14 cellular contexts compared by ENCODE assay signal in the genomic region with DNA sequence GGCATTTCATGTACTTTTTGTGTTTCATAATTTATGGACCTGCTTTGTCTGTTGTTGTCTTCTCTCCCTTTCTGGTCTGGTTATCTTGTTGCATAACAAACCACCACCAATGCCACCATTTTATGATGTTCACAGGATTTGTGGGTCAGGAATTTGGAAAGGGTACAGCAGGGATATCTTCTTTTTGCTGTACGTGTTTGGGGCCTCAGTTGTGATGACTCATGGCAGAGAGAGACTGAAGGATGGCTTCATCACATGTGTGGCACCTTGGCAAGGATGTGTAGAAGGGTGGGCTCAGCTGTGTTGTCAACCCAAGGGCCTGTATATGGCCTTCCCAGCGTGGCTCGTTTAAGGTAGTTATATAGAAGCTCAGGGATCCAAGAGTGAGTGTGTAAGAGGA. TPM values are rescaled to one million over a fixed set of nuclear protein-coding genes. Genes with fewer than 3 reads are reported as not detected.
DNase-seq lines count a peak whose midpoint lies in the region; ATAC-seq and TF ChIP-seq lines count a peak whose summit lies in the region.
"Had no signal": no experiment of that assay in that cellular context is flagged by ENCODE, and none has a peak within 500 bp of the region (broad histone marks: within the 10 kb centered on the region; RNA-seq: fewer than 3 reads in every experiment).

No MANE protein-coding gene starts in this region.

- H2BK15ac ChIP-seq in mesenchymal stem cell (ENCODE audit: low read depth, poor library complexity, severe bottlenecking) = no peak overlapping the region

- H3K4me1 ChIP-seq in OCI-LY1 (ENCODE audit: insufficient read depth, low read length, severe bottlenecking) (peaks cover 56% of the 10 kb centered on the region), skeletal muscle tissue (ENCODE audit: control insufficient read depth in 3 of 3, insufficient read depth in 3 of 3, low read length in 3 of 3) (peaks cover 6 to 20% (median 9%) of the 10 kb centered on the region in 3 donors), mesenchymal stem cell (ENCODE audit: control insufficient read depth, insufficient read depth, low read depth, low read length) (no peaks in the 10 kb centered on the region)
- H3K4me1 ChIP-seq: BE2C had no signal

- no peaks in the 10 kb centered on the region for H3K36me3 Mint-ChIP-seq in activated naive CD4-positive, alpha-beta T cell treated with anti-CD3 and anti-CD28 coated beads for 36 hours (ENCODE audit: low read depth)

- no peak overlapping the region for H3K14ac ChIP-seq in mesenchymal stem cell (ENCODE audit: low read length in 2 of 2)

- intact Hi-C loops in activated naive CD4-positive, alpha-beta T cell treated with anti-CD3 and anti-CD28 coated beads for 36 hours (cut with micrococcal nuclease) = no loop called here

- H3K27ac ChIP-seq in OCI-LY1 (ENCODE audit: low read depth, low read length, poor library complexity, severe bottlenecking) = peak overlapping the region; percentile 66
- H3K27ac ChIP-seq in skeletal muscle tissue (ENCODE audit: low read depth, low read length) = peak overlapping the region; percentile 33
- H3K27ac ChIP-seq in mesenchymal stem cell (ENCODE audit: low read length, poor library complexity, severe bottlenecking) = no peak overlapping the region

- no peaks in the 10 kb centered on the region for H3K79me1 ChIP-seq in mesenchymal stem cell (replicated peaks; ENCODE audit: low read length, poor library complexity, severe bottlenecking)

- H2AFZ ChIP-seq in OCI-LY1 (ENCODE audit: low read length) = no peak overlapping the region
- H2AFZ ChIP-seq in mesenchymal stem cell (ENCODE audit: low read depth, low read length) = no peak overlapping the region

- H2BK120ac ChIP-seq in mesenchymal stem cell (ENCODE audit: low read depth, low read length) = no peak overlapping the region

- no peak overlapping the region for H3K9ac ChIP-seq in OCI-LY1 (ENCODE audit: low read length)
- no peak overlapping the region for H3K9ac ChIP-seq in skeletal muscle tissue (ENCODE audit: low read depth in 1 of 3, low read length in 3 of 3)
- H3K9ac ChIP-seq in mesenchymal stem cell (ENCODE audit: low read length) = no peak overlapping the region

- H3K27me3 ChIP-seq in OCI-LY1 (ENCODE audit: insufficient read depth, low read length) (no peaks in the 10 kb centered on the region), skeletal muscle tissue (ENCODE audit: control insufficient read depth in 3 of 3, insufficient read depth in 3 of 3, low read length in 3 of 3) (no peaks in the 10 kb centered on the region), mesenchymal stem cell (ENCODE audit: control insufficient read depth in 1 of 2, insufficient read depth in 1 of 2, low read length in 2 of 2) (no peaks in the 10 kb centered on the region)
- H3K27me3 ChIP-seq: BE2C had no signal

- no peak overlapping the region for H3K18ac ChIP-seq in mesenchymal stem cell (ENCODE audit: low read depth in 1 of 2, low read length in 2 of 2)

- no peak overlapping the region for H4K91ac ChIP-seq in mesenchymal stem cell (ENCODE audit: low read length)

- CTCF ChIA-PET in activated naive CD4-positive, alpha-beta T cell treated with anti-CD3 and anti-CD28 coated beads for 36 hours (lab: Charles Lee) = no interaction called here

- H3K36me3 ChIP-seq in OCI-LY1 (ENCODE audit: insufficient read depth, low read length) = no peaks in the 10 kb centered on the region; the same call in 1 of the 2 replicates
- no peaks in the 10 kb centered on the region for H3K36me3 ChIP-seq in skeletal muscle tissue (ENCODE audit: control insufficient read depth in 3 of 3, insufficient read depth in 3 of 3, low read length in 3 of 3)
- H3K36me3 ChIP-seq in mesenchymal stem cell (ENCODE audit: control insufficient read depth in 1 of 2, insufficient read depth in 2 of 2, low read depth in 1 of 2, low read length in 2 of 2) = no peaks in the 10 kb centered on the region
- H3K36me3 ChIP-seq: BE2C had no signal

- H3K4me2 ChIP-seq in OCI-LY1 (ENCODE audit: low read length) = no peak overlapping the region
- no peak overlapping the region for H3K4me2 ChIP-seq in mesenchymal stem cell (ENCODE audit: low read length, poor library complexity, severe bottlenecking)

- H3K4me3 ChIP-seq in OCI-LY1 (ENCODE audit: low read depth, low read length, poor library complexity, severe bottlenecking) = no peak overlapping the region
- peak overlapping the region in 1 of 3 donors; percentile 8 for H3K4me3 ChIP-seq in skeletal muscle tissue (ENCODE audit: low read length in 3 of 3)
- H3K4me3 ChIP-seq in mesenchymal stem cell (ENCODE audit: insufficient read depth in 1 of 2, low read depth in 1 of 2, low read length in 2 of 2) = no peak overlapping the region

- peaks cover 47% of the 10 kb centered on the region for H3K4me1 Mint-ChIP-seq in activated naive CD4-positive, alpha-beta T cell treated with anti-CD3 and anti-CD28 coated beads for 36 hours (ENCODE audit: low read depth)

- H3K4ac ChIP-seq in mesenchymal stem cell (ENCODE audit: low read depth in 1 of 2, low read length in 2 of 2) = no peak overlapping the region

- H3K27me3 Mint-ChIP-seq in activated naive CD4-positive, alpha-beta T cell treated with anti-CD3 and anti-CD28 coated beads for 36 hours (ENCODE audit: low read depth) = no peaks in the 10 kb centered on the region

- H3F3A ChIP-seq in OCI-LY1 (ENCODE audit: insufficient read depth, low read length) = no peaks in the 10 kb centered on the region

- no peak overlapping the region for H2AK5ac ChIP-seq in mesenchymal stem cell (ENCODE audit: low read length, severe bottlenecking)

- H4K20me1 ChIP-seq in OCI-LY1 (ENCODE audit: insufficient read depth, low read length) = no peaks in the 10 kb centered on the region

- H2BK5ac ChIP-seq in mesenchymal stem cell (ENCODE audit: low read depth, low read length, poor library complexity, severe bottlenecking) = no peak overlapping the region

- H3K79me2 ChIP-seq in OCI-LY1 (ENCODE audit: insufficient read depth, low read length) = peaks cover 80% of the 10 kb centered on the region

- H3K9me3 ChIP-seq in OCI-LY1 (ENCODE audit: low read length) (no peaks in the 10 kb centered on the region), skeletal muscle tissue (ENCODE audit: control insufficient read depth in 3 of 3, low read length in 3 of 3) (no peaks in the 10 kb centered on the region), mesenchymal stem cell (ENCODE audit: control insufficient read depth, low read length) (no peaks in the 10 kb centered on the region)
- H3K9me3 ChIP-seq: BE2C had no signal

- no peak overlapping the region for H3K23ac ChIP-seq in mesenchymal stem cell (ENCODE audit: low read length in 2 of 2)

- WGBS in mesenchymal stem cell = 73% methylated on average over 3 of the region's 3 CpGs

- H3K9me3 Mint-ChIP-seq in activated naive CD4-positive, alpha-beta T cell treated with anti-CD3 and anti-CD28 coated beads for 36 hours = peaks cover 1% of the 10 kb centered on the region

- peak overlapping the region; percentile 47 for H3K27ac Mint-ChIP-seq in activated naive CD4-positive, alpha-beta T cell treated with anti-CD3 and anti-CD28 coated beads for 36 hours

- no peak overlapping the region for H4K8ac ChIP-seq in mesenchymal stem cell (ENCODE audit: low read length)

- H2BK12ac ChIP-seq in mesenchymal stem cell (ENCODE audit: low read length in 2 of 2) = no peak overlapping the region

- no peak for DNase-seq in activated naive CD4-positive, alpha-beta T cell treated with anti-CD3 and anti-CD28 coated beads for 36 hours
- no peak for DNase-seq in activated naive CD4-positive, alpha-beta T cell treated with anti-CD3 and anti-CD28 coated beads, Interleukin-2, amount 50 U/mL, for 16 hours
- DNase-seq in epidermal melanocyte (ENCODE audit: insufficient read length, low spot score) (peak; percentile 22), mesenchymal stem cell (no peak)
- DNase-seq: activated CD4-positive, alpha-beta T cell treated with anti-CD3 and anti-CD28 coated beads, Interleukin-2, amount 50 U/mL, for 4 hours; aorta; BE2C; GF-D8; NCI-H187; small intestine had no signal

- no peak overlapping the region for H3K4me3 Mint-ChIP-seq in activated naive CD4-positive, alpha-beta T cell treated with anti-CD3 and anti-CD28 coated beads for 36 hours

- ATAC-seq in HG03378 (IDR thresholded peaks at IDR 0.05; ENCODE audit: unreplicated experiment) (no peak), HG03025 (IDR thresholded peaks at IDR 0.05; ENCODE audit: low FRiP score, unreplicated experiment) (no peak)

- no peaks in the 10 kb centered on the region for H3K9me2 ChIP-seq in OCI-LY1 (ENCODE audit: low read depth, low read length)

- no peak for TF ChIP-seq CTCF in OCI-LY1 (IDR thresholded peaks at IDR 0.05; ENCODE audit: low read length)

RNA-seq across cellular contexts. Expression of gene KDM6A, which starts 35.2 kb away (rescaled TPM):
- 10 to 100 TPM; 21.5 to 22.5 TPM for total RNA-seq in activated naive CD4-positive, alpha-beta T cell treated with anti-CD3 and anti-CD28 coated beads for 36 hours
- 21.9 TPM for total RNA-seq in skeletal muscle tissue
- polyA plus RNA-seq in mesenchymal stem cell (2013, experiment 1 of 2) = 9.5 TPM
- 9.5 TPM for polyA plus RNA-seq in mesenchymal stem cell (2013, experiment 2 of 2)
